28 cellular contexts compared by ENCODE assay signal in the genomic region with DNA sequence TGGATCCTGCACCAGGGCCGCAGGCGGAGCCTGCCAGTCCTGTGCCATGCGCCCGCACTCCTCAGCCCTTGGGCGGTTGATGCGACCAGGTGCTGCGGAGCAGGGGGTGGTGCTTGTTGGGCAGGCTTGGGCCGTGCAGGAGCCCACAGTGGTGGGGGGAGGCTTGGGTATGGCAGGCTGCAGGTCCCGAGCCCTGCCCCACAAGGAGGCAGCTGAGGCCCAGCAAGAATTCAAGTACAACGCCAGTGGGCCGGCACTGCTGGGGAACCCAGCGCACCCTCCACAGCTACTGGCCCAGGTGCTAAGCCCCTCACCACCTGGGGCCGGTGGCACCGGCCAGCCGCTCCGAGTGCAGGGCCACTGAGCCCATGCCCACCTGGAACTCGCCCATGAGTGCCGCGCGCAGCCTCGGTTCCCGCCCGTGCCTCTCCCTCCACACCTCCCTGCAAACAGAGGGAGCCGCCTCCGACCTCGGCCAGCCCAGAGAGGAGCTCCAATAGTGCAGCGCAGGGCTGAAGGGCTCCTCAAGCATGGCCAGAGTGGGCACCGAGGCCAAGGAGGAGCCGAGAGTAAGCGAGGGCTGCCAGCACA.
"Had no signal": no experiment of that assay in that cellular context is flagged by ENCODE, and none has a peak within 500 bp of the region (broad histone marks: within the 10 kb centered on the region; RNA-seq: fewer than 3 reads in every experiment).

No MANE protein-coding gene starts in this region.

- H3K27me3 ChIP-seq: ovary, right lobe of liver, sigmoid colon, stomach, thyroid gland, tibial nerve, upper lobe of right lung, uterus had no signal

- H3K36me3 ChIP-seq: ovary, right lobe of liver, sigmoid colon, stomach, thoracic aorta, thyroid gland, tibial nerve, upper lobe of right lung, uterus had no signal

- H3K9me3 ChIP-seq: ovary, psoas muscle, right lobe of liver, sigmoid colon, stomach, thoracic aorta, thyroid gland, tibial nerve, upper lobe of right lung, uterus had no signal

- H3K4me1 ChIP-seq: uterus had no signal

- FAIRE-seq: small intestine had no signal

- H3K27ac Mint-ChIP-seq: naive B cell; nephron progenitor cell; progenitor cell of endocrine pancreas; stimulated activated effector memory CD8-positive, alpha-beta T cell treated with anti-CD3 and anti-CD28 coated beads, Interleukin-12 subunit alpha, Interleukin-12 subunit beta, amount 100 ng/mL, for 72 hours; stimulated activated naive B cell treated with anti-CD40 and anti-IgM and Interleukin-4, amounts not matched to agents 10 μg/mL and 1 μg/mL and 100 μg/mL, for 72 hours; stimulated activated naive CD8-positive, alpha-beta T cell treated with anti-CD3 and anti-CD28 coated beads, Interleukin-15, Interleukin-2, amounts not matched to agents 100 ng/mL and 50 ng/mL, for 24 hours; type B pancreatic cell had no signal

- H3K27ac ChIP-seq: ovary, parathyroid adenoma, psoas muscle, right lobe of liver, sigmoid colon, stomach, thoracic aorta, thyroid gland, tibial nerve, upper lobe of right lung, uterus had no signal

- H3K9me3 Mint-ChIP-seq: naive thymus-derived CD8-positive, alpha-beta T cell; stimulated activated effector memory CD8-positive, alpha-beta T cell treated with anti-CD3 and anti-CD28 coated beads, Interleukin-12 subunit alpha, Interleukin-12 subunit beta, amount 100 ng/mL, for 72 hours had no signal

- H3K4me3 ChIP-seq: ovary, psoas muscle, right lobe of liver, sigmoid colon, stomach, thoracic aorta, thyroid gland, tibial nerve, upper lobe of right lung, uterus had no signal

- H3K9ac ChIP-seq: parathyroid adenoma had no signal

- H3K27me3 Mint-ChIP-seq: naive B cell; naive thymus-derived CD8-positive, alpha-beta T cell; natural killer cell treated with Interleukin-12 subunit alpha and Interleukin-12 subunit beta and Interleukin-15 and Interleukin-18, amount 100 ng/mL, for 72 hours; progenitor cell of endocrine pancreas; stimulated activated naive B cell treated with anti-CD40 and anti-IgM and Interleukin-4, amounts not matched to agents 10 μg/mL and 1 μg/mL and 100 μg/mL, for 72 hours; stimulated activated naive CD8-positive, alpha-beta T cell treated with anti-CD3 and anti-CD28 coated beads, Interleukin-15, Interleukin-2, amounts not matched to agents 100 ng/mL and 50 ng/mL, for 24 hours; type B pancreatic cell had no signal

- DNase-seq: naive B cell; nephron progenitor cell; occipital lobe; ovary; psoas muscle; right lobe of liver; sigmoid colon; small intestine; stimulated activated CD4-positive, alpha-beta T cell treated with anti-CD3 and anti-CD28 coated beads, Interleukin-15, amount 100 ng/mL, for 24 hours; stimulated activated CD4-positive, alpha-beta T cell treated with anti-CD3 and anti-CD28 coated beads, Interleukin-2, amount 100 ng/mL, for 24 hours; stimulated activated CD4-positive, alpha-beta T cell treated with anti-CD3 and anti-CD28 coated beads, Interleukin-2, amount 100 ng/mL, for 48 hours; stimulated activated CD4-positive, alpha-beta T cell treated with anti-CD3 and anti-CD28 coated beads, Interleukin-4, amount 100 ng/mL, for 24 hours; stimulated activated naive B cell treated with anti-CD40 and anti-IgM and Interleukin-4, amounts not matched to agents 10 μg/mL and 1 μg/mL and 100 μg/mL, for 72 hours; stimulated activated naive CD4-positive, alpha-beta T cell treated with Interleukin-2 at 50 U/mL for 16 hours; stomach; thyroid gland; upper lobe of right lung; uterus had no signal

- H3K36me3 Mint-ChIP-seq: naive thymus-derived CD8-positive, alpha-beta T cell; stimulated activated effector memory CD8-positive, alpha-beta T cell treated with anti-CD3 and anti-CD28 coated beads, Interleukin-12 subunit alpha, Interleukin-12 subunit beta, amount 100 ng/mL, for 72 hours had no signal

- H3K4me3 Mint-ChIP-seq: naive B cell; nephron progenitor cell; neural crest cell; stimulated activated effector memory CD8-positive, alpha-beta T cell treated with anti-CD3 and anti-CD28 coated beads, Interleukin-12 subunit alpha, Interleukin-12 subunit beta, amount 100 ng/mL, for 72 hours; stimulated activated naive B cell treated with anti-CD40 and anti-IgM and Interleukin-4, amounts not matched to agents 10 μg/mL and 1 μg/mL and 100 μg/mL, for 72 hours; stimulated activated naive CD8-positive, alpha-beta T cell treated with anti-CD3 and anti-CD28 coated beads, Interleukin-15, Interleukin-2, amounts not matched to agents 100 ng/mL and 50 ng/mL, for 24 hours; type B pancreatic cell had no signal
